3 cellular contexts compared by ENCODE assay signal in the genomic region with DNA sequence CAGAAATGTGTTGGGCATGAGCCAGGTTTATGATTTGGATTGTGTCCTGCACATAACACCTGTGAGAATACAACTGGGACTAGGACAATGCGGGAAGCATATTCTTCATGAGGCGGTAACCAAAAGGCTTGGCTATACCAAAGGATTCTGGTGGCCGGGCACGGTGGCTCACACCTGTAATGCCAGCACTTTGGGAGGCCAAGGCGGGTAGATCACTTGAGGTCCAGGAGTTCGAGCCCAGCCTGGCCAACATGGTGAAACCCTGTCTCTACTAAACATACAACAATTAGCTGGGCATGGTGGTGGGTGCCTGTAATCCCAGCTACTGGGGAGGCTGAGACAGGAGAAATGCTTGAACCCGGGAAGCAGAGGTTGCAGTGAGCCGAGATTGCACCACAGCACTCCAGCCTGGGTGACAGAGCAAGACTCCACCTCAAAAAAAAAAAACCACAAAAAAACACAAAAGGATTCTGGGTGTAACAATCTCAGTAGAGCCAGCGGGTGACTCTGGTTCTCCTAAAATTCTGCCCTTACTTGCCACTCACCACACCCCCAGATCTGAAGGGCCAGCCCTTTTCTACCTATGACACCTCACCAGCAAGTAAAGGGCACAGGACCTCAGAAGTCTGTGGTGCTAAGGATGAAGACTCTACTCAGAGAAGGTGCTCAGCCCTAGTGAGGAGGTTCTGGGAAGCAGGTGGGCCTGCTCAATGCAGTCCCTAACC. TPM values are rescaled to one million over a fixed set of nuclear protein-coding genes. Genes with fewer than 3 reads are reported as not detected.
"Had no signal": no experiment of that assay in that cellular context is flagged by ENCODE, and none has a peak within 500 bp of the region (broad histone marks: within the 10 kb centered on the region; RNA-seq: fewer than 3 reads in every experiment).

No MANE protein-coding gene starts in this region.

RNA-seq across cellular contexts. Expression of gene MESP2, which starts 58.5 kb away (rescaled TPM):
- total RNA-seq: activated CD8-positive, alpha-beta T cell treated with anti-CD3 and anti-CD28 coated beads, Interleukin-2, amount 10 ng/mL, durations not matched to agents 7 days and 5 days; activated naive CD8-positive, alpha-beta T cell treated with anti-CD3 and anti-CD28 coated beads, Interleukin-2, amount 10 ng/mL, durations not matched to agents 7 days and 5 days; T-helper 17 cell had no signal
